In genomic region chr16:84647830-84648594, GRCh38 we compare ENCODE assay signal across 8 cellular contexts.
DNase-seq lines count a peak whose midpoint lies in the region; TF ChIP-seq lines count a peak whose summit lies in the region.

Gene KLHL36, plus strand, starts transcription at chr16:84648511. Its CDS starts 2,357 bp downstream, at chr16:84650868.

- peak within 1 kb of the TSS; percentile 68 for H3K27ac ChIP-seq in epithelial cell of prostate
- peak within 1 kb of the TSS; percentile 95 for H3K27ac ChIP-seq in muscle layer of colon (ENCODE audit: low read depth, low read length)

- DNase-seq in NCI-H1092 treated with DMSO at 0.1 percent for 48 hours (lab: John Stamatoyannopoulos, UW), result peak; percentile 20
- DNase-seq in NCI-H1092 (lab: John Stamatoyannopoulos, UW), result no peak
- DNase-seq in HFF-Myc (ENCODE audit: extremely low read depth, low read depth), result no peak
- peak; percentile 10 for DNase-seq in NCI-H345 treated with DMSO at 0.1 percent for 48 hours (lab: John Stamatoyannopoulos, UW; ENCODE audit: unreplicated experiment)
- peak; percentile 57 for DNase-seq in activated T-cell treated with anti-CD3 and anti-CD28 coated beads for 24 hours (ENCODE audit: low read depth)
- DNase-seq in epithelial cell of prostate (ENCODE audit: low read depth, low spot score), result no peak
- DNase-seq in stimulated activated CD8-positive, alpha-beta memory T cell treated with anti-CD3 and anti-CD28 coated beads, Interleukin-7, amount 100 ng/mL, for 1 hour (ENCODE audit: low read depth in 2 of 2), result peak; percentile 49 to 54

- TF ChIP-seq CTCF in HFF-Myc (IDR thresholded peaks at IDR 0.05; ENCODE audit: low read depth, low read length, missing control alignments), result no peak

- peaks cover 15% of the 10 kb centered on the region for H3K4me1 ChIP-seq in muscle layer of colon (ENCODE audit: insufficient read depth, low read length)

- H3K36me3 ChIP-seq in muscle layer of colon (ENCODE audit: insufficient read depth, low read length), result peaks cover 18% of the 10 kb centered on the region

- H3K9me3 ChIP-seq in muscle layer of colon (ENCODE audit: low read length), result no peaks in the 10 kb centered on the region

- H3K4me3 ChIP-seq in HFF-Myc (replicated peaks; ENCODE audit: low read depth, low read length) (peak within 1 kb of the TSS; percentile 65), muscle layer of colon (ENCODE audit: low read depth in 1 of 2, low read length in 2 of 2) (peak within 1 kb of the TSS; percentile 66 to 68)

- peak within 1 kb of the TSS; percentile 45 for H3K9ac ChIP-seq in muscle layer of colon (ENCODE audit: low read length)

- no peaks in the 10 kb centered on the region for H3K27me3 ChIP-seq in muscle layer of colon (ENCODE audit: control insufficient read depth in 1 of 2, insufficient read depth in 2 of 2, low read length in 2 of 2)

Comparison
In these comparisons a context has a peak if more than half of its experiments do, and no peak if none do; other contexts are left out.
1. DNase-seq: peak in NCI-H1092 treated with DMSO at 0.1 percent for 48 hours (single experiment), NCI-H345 treated with DMSO at 0.1 percent for 48 hours (single experiment), activated T-cell treated with anti-CD3 and anti-CD28 coated beads for 24 hours (single experiment) and stimulated activated CD8-positive, alpha-beta memory T cell treated with anti-CD3 and anti-CD28 coated beads, Interleukin-7, amount 100 ng/mL, for 1 hour (2 of 2); none in NCI-H1092 (single experiment), HFF-Myc (single experiment) and epithelial cell of prostate (single experiment).